Comparison of ENCODE assay signal across 8 cellular contexts in genomic region chr11:65315866-65316233, GRCh38. TPM values are rescaled to one million over a fixed set of nuclear protein-coding genes. Genes with fewer than 3 reads are reported as not detected.
A peak's percentile ranks its signal among the peaks of the same experiment; 100 is the strongest.
DNase-seq lines count a peak whose midpoint lies in the region; ATAC-seq, FAIRE-seq and TF ChIP-seq lines count a peak whose summit lies in the region.

No MANE protein-coding gene starts in this region.

- H3K27me3 ChIP-seq in HAP-1 (ENCODE audit: low read depth) (no peaks in the 10 kb centered on the region), iPS DF 6.9 (ENCODE audit: control insufficient read depth, insufficient read depth, low read length) (peaks cover 3% of the 10 kb centered on the region; the same call in 1 of the 2 replicates), small intestine (ENCODE audit: control insufficient read depth in 2 of 2, insufficient read depth in 2 of 2, low read length in 2 of 2) (no peaks in the 10 kb centered on the region)

- POLR2A ChIA-PET in activated B cell treated with CpG ODN at 0.5 μM for 24 hours (lab: Charles Lee) = interaction anchor here (0.6 to 2.3 kb wide), 11 partner anchors 14 to 205 kb away, joined by 3 to 16 read pairs (median 5); partner anchors contain the start of genes DPF2, POLA2 and ZNHIT2

- no peak for FAIRE-seq in small intestine (lab: Jason Lieb, UNC)

- H3K9me3 Mint-ChIP-seq in activated B cell treated with CpG ODN at 0.5 μM for 24 hours = no peaks in the 10 kb centered on the region

- H3K36me3 ChIP-seq in HAP-1 (replicated peaks) (peaks cover 7% of the 10 kb centered on the region; the same call in 1 of the 2 replicates), iPS DF 6.9 (ENCODE audit: control insufficient read depth, insufficient read depth, low read length) (peaks cover 3% of the 10 kb centered on the region), small intestine (ENCODE audit: control insufficient read depth in 2 of 2, insufficient read depth in 2 of 2, low read length in 2 of 2) (no peaks in the 10 kb centered on the region)

- CTCF ChIA-PET in activated B cell treated with CpG ODN at 0.5 μM for 24 hours (lab: Charles Lee) = interaction anchor here (0.6 to 7.9 kb wide), 15 partner anchors 10 to 205 kb away, joined by 3 to 110 read pairs (median 4); partner anchors contain the start of genes CAPN1, DPF2 and TM7SF2

- H3K27ac ChIP-seq in iPS DF 6.9 (ENCODE audit: low read length) = no peak overlapping the region
- H3K27ac ChIP-seq in small intestine (ENCODE audit: low read depth in 1 of 2, low read length in 1 of 2) = peak overlapping the region; percentile 76 to 91

- WGBS in iPS DF 6.9 (ENCODE audit: insufficient coverage, insufficient read length) = no CpG with 5 or more reads among the region's 8 CpGs
- 6 to 19% (median 12%) methylated on average over 8 of the region's 8 CpGs for WGBS in small intestine, 3 donors

- H3K36me3 Mint-ChIP-seq in activated B cell treated with CpG ODN at 0.5 μM for 24 hours (ENCODE audit: low read depth) = no peaks in the 10 kb centered on the region

- H3K4me3 Mint-ChIP-seq in activated B cell treated with CpG ODN at 0.5 μM for 24 hours = peak overlapping the region; percentile 83

- H3K27me3 Mint-ChIP-seq in activated B cell treated with CpG ODN at 0.5 μM for 24 hours = peaks cover 8% of the 10 kb centered on the region

- H3K4me1 ChIP-seq in HAP-1 = peaks cover 16% of the 10 kb centered on the region
- H3K4me1 ChIP-seq in iPS DF 6.9 (ENCODE audit: control insufficient read depth, insufficient read depth, low read length) = peaks cover 7% of the 10 kb centered on the region
- H3K4me1 ChIP-seq in small intestine (ENCODE audit: control insufficient read depth in 2 of 2, insufficient read depth in 1 of 2, low read depth in 1 of 2, low read length in 1 of 2) = no peaks in the 10 kb centered on the region

- H3K4me1 Mint-ChIP-seq in activated B cell treated with CpG ODN at 0.5 μM for 24 hours = peaks cover 5% of the 10 kb centered on the region

- DNase-seq in HAP-1 (ENCODE audit: low spot score in 2 of 2) (no peak), activated B cell treated with CpG ODN at 0.5 μM for 24 hours (no peak), iPS DF 6.9 (ENCODE audit: low read depth, low spot score) (no peak), small intestine (no peak), medulla oblongata (ENCODE audit: extremely low spot score) (no peak), OCI-M2 (lab: John Stamatoyannopoulos, UW; ENCODE audit: unreplicated experiment) (no peak), MV-4-11 (lab: John Stamatoyannopoulos, UW) (no peak)

- TF ChIP-seq CTCF in activated B cell treated with CpG ODN at 0.5 μM for 24 hours (IDR thresholded peaks at IDR 0.05) = peak; percentile 10

- no peaks in the 10 kb centered on the region for H3K9me3 ChIP-seq in HAP-1
- H3K9me3 ChIP-seq in iPS DF 6.9 (ENCODE audit: control insufficient read depth, insufficient read depth, low read length) = no peaks in the 10 kb centered on the region
- no peaks in the 10 kb centered on the region for H3K9me3 ChIP-seq in small intestine (ENCODE audit: control insufficient read depth, low read depth)

- ATAC-seq in activated B cell treated with CpG ODN at 0.5 μM for 24 hours (ENCODE audit: low read depth) (no peak), HG03139 (IDR thresholded peaks at IDR 0.05; ENCODE audit: unreplicated experiment) (no peak)

- no peak overlapping the region for H3K27ac Mint-ChIP-seq in activated B cell treated with CpG ODN at 0.5 μM for 24 hours

- peak overlapping the region; percentile 92 for H3K4me3 ChIP-seq in HAP-1
- peak overlapping the region; percentile 81; the same call in 1 of the 2 replicates for H3K4me3 ChIP-seq in iPS DF 6.9 (ENCODE audit: low read length)
- H3K4me3 ChIP-seq in small intestine (ENCODE audit: low read depth in 1 of 2, low read length in 2 of 2) = peak overlapping the region; percentile 63 to 97

- intact Hi-C loops in activated B cell treated with CpG ODN at 0.5 μM for 24 hours (cut with micrococcal nuclease) = loop anchor here (1.0 kb wide), 7 partner anchors 14 to 302 kb away; partner anchors contain the start of genes ARL2 and TIGD3

- in situ Hi-C loops in HAP-1 (cut with MboI; ENCODE audit: low sequenced_read_pairs) = no loop called here

RNA-seq across cellular contexts. Expression of gene CDC42EP2, which starts 1.2 kb away (rescaled TPM):
- 0.18 and 0.83 TPM in 2 replicates for total RNA-seq in activated B cell treated with CpG ODN at 0.5 μM for 24 hours
- polyA plus RNA-seq in small intestine = 10 to 100 TPM; 22.2 to 39.4 (median 29.1) TPM

RNA-seq across cellular contexts. Expression of gene DPF2, which starts 17.8 kb away (rescaled TPM):
- 88.3 and 89.6 TPM in 2 replicates for total RNA-seq in activated B cell treated with CpG ODN at 0.5 μM for 24 hours
- 10 to 100 TPM; 12.5 to 22.6 (median 17.6) TPM for polyA plus RNA-seq in small intestine

RNA-seq across cellular contexts. Expression of gene TIGD3, which starts 38.7 kb away (rescaled TPM):
- total RNA-seq in activated B cell treated with CpG ODN at 0.5 μM for 24 hours = 1.4 and 1.6 TPM in 2 replicates
- polyA plus RNA-seq in small intestine = 1 to 10 TPM; 2.1 to 9.4 (median 5.1) TPM

RNA-seq across cellular contexts. Expression of gene POLA2, which starts 54.1 kb away (rescaled TPM):
- total RNA-seq in activated B cell treated with CpG ODN at 0.5 μM for 24 hours = 37.1 and 43.4 TPM in 2 replicates
- 10 to 100 TPM in 1 of 3 donors, 1 to 10 TPM in 2; 1.3 to 12.8 (median 5.4) TPM for polyA plus RNA-seq in small intestine
